ENCODE assay signal across 10 cellular contexts in the genomic region with DNA sequence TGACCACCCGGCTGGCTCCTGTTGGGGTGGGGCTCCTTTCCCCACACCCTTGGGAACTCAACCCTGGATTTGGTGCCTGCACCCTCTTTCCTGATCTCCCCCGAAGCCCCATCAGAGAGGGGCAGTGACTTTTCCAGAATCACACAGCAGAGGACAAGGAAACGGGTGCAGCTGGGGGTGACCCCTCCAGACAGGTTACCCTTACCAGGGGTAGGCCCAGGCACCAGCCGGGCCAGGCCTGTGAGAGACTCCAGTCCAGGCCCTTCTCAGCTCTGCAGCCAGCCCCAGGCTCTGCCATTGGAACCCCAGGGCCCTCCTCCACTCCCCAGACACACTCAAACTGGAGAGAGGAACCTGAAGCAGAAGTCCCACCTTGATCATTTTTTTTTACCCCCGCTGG. TPM values are rescaled to one million over a fixed set of nuclear protein-coding genes. Genes with fewer than 3 reads are reported as not detected.
DNase-seq lines count a peak whose midpoint lies in the region; ATAC-seq, FAIRE-seq and TF ChIP-seq lines count a peak whose summit lies in the region.
"Had no signal": no experiment of that assay in that cellular context is flagged by ENCODE, and none has a peak within 500 bp of the region (broad histone marks: within the 10 kb centered on the region; RNA-seq: fewer than 3 reads in every experiment).

No MANE protein-coding gene starts in this region.

- no peak for TF ChIP-seq CTCF in mammary epithelial cell (conservative IDR thresholded peaks at IDR 0.05 in 1 of 2, IDR thresholded peaks at IDR 0.05 in 1 of 2; ENCODE audit: extremely low read depth in 1 of 2, insufficient read depth in 1 of 2, low read depth in 1 of 2, low read length in 2 of 2)

- peak; percentile 8 for ATAC-seq in GM18505 (IDR thresholded peaks at IDR 0.05; ENCODE audit: unreplicated experiment)
- peak; percentile 10 for ATAC-seq in HG03196 (IDR thresholded peaks at IDR 0.05; ENCODE audit: unreplicated experiment)

- DNase-seq in mammary epithelial cell (no peak), small intestine (no peak), putamen (ENCODE audit: low spot score) (no peak), KBM-7 (no peak), HTR-8/SVneo (ENCODE audit: insufficient read length, low spot score) (no peak), NCI-H2029 (lab: John Stamatoyannopoulos, UW) (no peak)
- DNase-seq: NCI-H1105, RPMI8226 had no signal

- peak overlapping the region; percentile 82 for H3K27ac ChIP-seq in mammary epithelial cell (ENCODE audit: insufficient read depth, low read depth, low read length)
- H3K27ac ChIP-seq in small intestine (ENCODE audit: low read depth in 1 of 2, low read length in 1 of 2) = peak overlapping the region; percentile 52 to 73

- no peaks in the 10 kb centered on the region for H4K20me1 ChIP-seq in mammary epithelial cell (ENCODE audit: insufficient read depth, low read length)

- H3K4me2 ChIP-seq in mammary epithelial cell (ENCODE audit: insufficient read depth, low read depth, low read length) = no peak overlapping the region

- H3K4me3 ChIP-seq in mammary epithelial cell (replicated peaks in 1 of 3; ENCODE audit: insufficient read depth in 1 of 3, low read depth in 2 of 3, low read length in 3 of 3) = no peak overlapping the region
- H3K4me3 ChIP-seq in small intestine (ENCODE audit: low read depth in 1 of 2, low read length in 2 of 2) = no peak overlapping the region

- no peak for TF ChIP-seq POLR2A in GM18505 (IDR thresholded peaks at IDR 0.05; ENCODE audit: borderline replicate concordance, extremely low read depth, insufficient read depth, insufficient read length)

- intact Hi-C loops in mammary epithelial cell (cut with micrococcal nuclease) = loop anchor here (1.0 to 2.0 kb wide), 4 partner anchors 10 to 39 kb away; no protein-coding TSS in a partner anchor

- H2AFZ ChIP-seq in mammary epithelial cell (ENCODE audit: low read depth, low read length) = no peak overlapping the region

- H3K9me3 ChIP-seq in mammary epithelial cell (replicated peaks; ENCODE audit: insufficient read depth, low read length) = no peaks in the 10 kb centered on the region
- H3K9me3 ChIP-seq in small intestine (ENCODE audit: control insufficient read depth, low read depth) = no peaks in the 10 kb centered on the region

- FAIRE-seq in small intestine (lab: Jason Lieb, UNC) (no peak), HTR-8/SVneo (lab: Jason Lieb, UNC) (no peak)

- no TSS peak for BruUV-seq in mammary epithelial cell (replicated peaks; lab: Mats Ljungman, UMichigan)

- H3K27me3 ChIP-seq in mammary epithelial cell (ENCODE audit: insufficient read depth, low read length) = no peaks in the 10 kb centered on the region
- H3K27me3 ChIP-seq in small intestine (ENCODE audit: control insufficient read depth in 2 of 2, insufficient read depth in 2 of 2, low read length in 2 of 2) = no peaks in the 10 kb centered on the region

- H3K36me3 ChIP-seq in mammary epithelial cell (ENCODE audit: insufficient read depth, low read length) (peaks cover 16% of the 10 kb centered on the region), small intestine (ENCODE audit: control insufficient read depth in 2 of 2, insufficient read depth in 2 of 2, low read length in 2 of 2) (no peaks in the 10 kb centered on the region)

- 73% methylated on average over 3 of the region's 5 CpGs for WGBS in mammary epithelial cell (ENCODE audit: low coverage, missing lambda C conversion rate)
- 74 to 79% (median 78%) methylated on average over 4 to 5 of the region's 5 CpGs for WGBS in small intestine, 3 donors

- in situ Hi-C loops in mammary epithelial cell (cut with MboI; ENCODE audit: low sequenced_read_pairs in 2 of 2) = no loop called here
- in situ Hi-C loops in KBM-7 (cut with MboI; ENCODE audit: low pct_unique_long_range_greater_than_20kb, low sequenced_read_pairs) = no loop called here

- dilution Hi-C loops in mammary epithelial cell (cut with HindIII; ENCODE audit: low sequenced_read_pairs) = no loop called here

- H3K9ac ChIP-seq in mammary epithelial cell (ENCODE audit: insufficient read depth, low read length) = peak overlapping the region; percentile 58

- peaks cover 72% of the 10 kb centered on the region for H3K79me2 ChIP-seq in mammary epithelial cell (ENCODE audit: insufficient read depth, low read length)

- H3K4me1 ChIP-seq in mammary epithelial cell (ENCODE audit: insufficient read depth, low read length) (peaks cover 65% of the 10 kb centered on the region), small intestine (ENCODE audit: control insufficient read depth in 2 of 2, insufficient read depth in 1 of 2, low read depth in 1 of 2, low read length in 1 of 2) (no peaks in the 10 kb centered on the region)

- CTCF ChIA-PET in mammary epithelial cell (lab: Charles Lee; ENCODE audit: low non-redundant PET) = interaction anchor here (1.0 kb wide), 1 partner anchor 20 kb away, joined by 4 read pairs; a partner anchor contains a TSS

RNA-seq across cellular contexts. Expression of a gene that starts 19.0 kb away (rescaled TPM):
- 1 to 10 TPM; 2.5 to 4.7 TPM for total RNA-seq in mammary epithelial cell
- polyA plus RNA-seq in mammary epithelial cell (1.8 TPM), small intestine (1 to 10 TPM; 1.1 to 6.5 (median 3.2) TPM)
- polyA minus RNA-seq in mammary epithelial cell = 21.9 TPM

RNA-seq across cellular contexts. Expression of a gene that starts 19.9 kb away (rescaled TPM):
- total RNA-seq in mammary epithelial cell = 100 to 1,000 TPM; 155 to 206 TPM
- polyA plus RNA-seq in mammary epithelial cell = 128 TPM
- 227 TPM for polyA minus RNA-seq in mammary epithelial cell
- 10 to 100 TPM in 1 of 3 donors, 1 to 10 TPM in 2; 4.1 to 28.4 (median 5.6) TPM for polyA plus RNA-seq in small intestine

RNA-seq across cellular contexts. Expression of a gene that starts 20.1 kb away (rescaled TPM):
- total RNA-seq in mammary epithelial cell = 10 to 100 TPM; 10.2 to 11.5 TPM
- 13.5 TPM for polyA plus RNA-seq in mammary epithelial cell
- polyA minus RNA-seq in mammary epithelial cell = 13.4 TPM
- polyA plus RNA-seq in small intestine = 1 to 10 TPM; 4.1 to 5.6 (median 4.9) TPM

RNA-seq across cellular contexts. Expression of a gene that starts 45.6 kb away (rescaled TPM):
- 10 to 100 TPM; 22.0 TPM for total RNA-seq in mammary epithelial cell
- polyA plus RNA-seq in mammary epithelial cell (41.3 TPM), small intestine (10 to 100 TPM in 1 of 3 donors, 1 to 10 TPM in 2; 2.9 to 13.8 (median 4.6) TPM)
- 33.3 TPM for polyA minus RNA-seq in mammary epithelial cell

RNA-seq across cellular contexts. Expression of a gene that starts 45.7 kb away (rescaled TPM):
- 10 to 100 TPM; 51.0 to 62.2 TPM for total RNA-seq in mammary epithelial cell
- polyA plus RNA-seq in mammary epithelial cell (67.7 TPM), small intestine (10 to 100 TPM in 1 of 3 donors, 1 to 10 TPM in 2; 4.9 to 14.9 (median 4.9) TPM)
- 257 TPM for polyA minus RNA-seq in mammary epithelial cell
